Comparison of ENCODE assay signal across 12 cellular contexts in genomic region chr3:60932170-60932569, GRCh38.
DNase-seq lines count a peak whose midpoint lies in the region; TF ChIP-seq lines count a peak whose summit lies in the region.
"Had no signal": no experiment of that assay in that cellular context is flagged by ENCODE, and none has a peak within 500 bp of the region (broad histone marks: within the 10 kb centered on the region; RNA-seq: fewer than 3 reads in every experiment).

No MANE protein-coding gene starts in this region.

- peaks cover 4% of the 10 kb centered on the region for H3K4me1 ChIP-seq in endodermal cell (ENCODE audit: control insufficient read depth, insufficient read depth, low read length)

- no peaks in the 10 kb centered on the region for H3K27me3 Mint-ChIP-seq in endodermal cell (ENCODE audit: insufficient read depth)
- H3K27me3 Mint-ChIP-seq in osteocyte (ENCODE audit: unreplicated experiment) = no peaks in the 10 kb centered on the region
- H3K27me3 Mint-ChIP-seq: B cell had no signal

- peaks cover 15% of the 10 kb centered on the region for H3K9me3 Mint-ChIP-seq in endodermal cell
- peaks cover 3% of the 10 kb centered on the region for H3K9me3 Mint-ChIP-seq in osteocyte (ENCODE audit: unreplicated experiment)
- H3K9me3 Mint-ChIP-seq: CD8-positive, alpha-beta T cell had no signal

- DNase-seq in NCI-H345 treated with DMSO at 0.1 percent for 48 hours (lab: John Stamatoyannopoulos, UW; ENCODE audit: unreplicated experiment) (peak; percentile 26), NCI-H345 (lab: John Stamatoyannopoulos, UW) (no peak), HL-60 (ENCODE audit: low read depth in 1 of 2, low spot score in 1 of 2) (no peak), endodermal cell (peak; percentile 54), osteocyte (ENCODE audit: extremely low spot score, unreplicated experiment) (no peak)
- no peak for DNase-seq in activated CD8-positive, alpha-beta memory T cell treated with anti-CD3 and anti-CD28 coated beads, Interleukin-2, amount 50 U/mL, for 4 hours
- DNase-seq: Calu3; CD8-positive, alpha-beta T cell; GDM1; H9 had no signal

- H3K9me3 ChIP-seq in endodermal cell (ENCODE audit: control insufficient read depth, low read length) = no peaks in the 10 kb centered on the region

- H3K27ac ChIP-seq in HL-60 (replicated peaks) (peak overlapping the region; percentile 23), endodermal cell (ENCODE audit: low read depth, low read length) (no peak overlapping the region)
- H3K27ac ChIP-seq: BLaER1 treated with 17β-estradiol and CSF1 and Interleukin-3, amounts not matched to agents 10 nM and 100 nM had no signal

- H3K4me3 Mint-ChIP-seq in endodermal cell (no peak overlapping the region), osteocyte (ENCODE audit: unreplicated experiment) (no peak overlapping the region)
- H3K4me3 Mint-ChIP-seq: B cell; CD8-positive, alpha-beta T cell; H9 had no signal

- H3K9ac ChIP-seq in endodermal cell (ENCODE audit: extremely low read depth, low read length, poor library complexity, severe bottlenecking) = no peak overlapping the region
- H3K9ac ChIP-seq: BLaER1 treated with 17β-estradiol and CSF1 and Interleukin-3, amounts not matched to agents 10 nM and 100 nM had no signal

- H3K4me1 Mint-ChIP-seq in endodermal cell = peaks cover 24% of the 10 kb centered on the region
- H3K4me1 Mint-ChIP-seq in osteocyte (ENCODE audit: unreplicated experiment) = peaks cover 7% of the 10 kb centered on the region
- H3K4me1 Mint-ChIP-seq: B cell had no signal

- H3K27me3 ChIP-seq in HL-60 (ENCODE audit: insufficient read depth, poor library complexity, severe bottlenecking) (no peaks in the 10 kb centered on the region), endodermal cell (ENCODE audit: control insufficient read depth, insufficient read depth, low read length, poor library complexity, severe bottlenecking) (no peaks in the 10 kb centered on the region)
- H3K27me3 ChIP-seq: BLaER1 treated with 17β-estradiol and CSF1 and Interleukin-3, amounts not matched to agents 10 nM and 100 nM had no signal

- H3K27ac Mint-ChIP-seq in endodermal cell = peak overlapping the region; percentile 56
- H3K27ac Mint-ChIP-seq in osteocyte (ENCODE audit: unreplicated experiment) = no peak overlapping the region
- H3K27ac Mint-ChIP-seq: B cell; CD8-positive, alpha-beta T cell; H9 had no signal

- no peaks in the 10 kb centered on the region for H3K36me3 ChIP-seq in endodermal cell (ENCODE audit: control insufficient read depth, insufficient read depth, low read length)
- H3K36me3 ChIP-seq: BLaER1 treated with 17β-estradiol and CSF1 and Interleukin-3, amounts not matched to agents 10 nM and 100 nM had no signal

- TF ChIP-seq CTCF in HL-60 (IDR thresholded peaks at IDR 0.05; ENCODE audit: insufficient read depth, low read length) = no peak
- TF ChIP-seq CTCF in endodermal cell (conservative IDR thresholded peaks at IDR 0.05) = no peak
- TF ChIP-seq CTCF in osteocyte (IDR thresholded peaks at IDR 0.05) = no peak

- no peak overlapping the region for H3K4me3 ChIP-seq in HL-60 (replicated peaks; ENCODE audit: insufficient read depth, low read length)
- H3K4me3 ChIP-seq in endodermal cell (ENCODE audit: low read length) = no peak overlapping the region
- H3K4me3 ChIP-seq: BLaER1 treated with 17β-estradiol and CSF1 and Interleukin-3, amounts not matched to agents 10 nM and 100 nM had no signal

- H3K36me3 Mint-ChIP-seq in endodermal cell (ENCODE audit: low read depth) (no peaks in the 10 kb centered on the region), osteocyte (ENCODE audit: unreplicated experiment) (no peaks in the 10 kb centered on the region)
- H3K36me3 Mint-ChIP-seq: CD8-positive, alpha-beta T cell had no signal

- 73 to 89% methylated on average over 1 to 2 of the region's 2 CpGs for WGBS in endodermal cell (ENCODE audit: insufficient coverage in 1 of 2, insufficient read length in 1 of 2), 2 experiments

Comparison
In these comparisons a context has a peak if more than half of its experiments do, and no peak if none do; other contexts are left out.
1. DNase-seq: peak in NCI-H345 treated with DMSO at 0.1 percent for 48 hours (single experiment) and endodermal cell (single experiment); none in NCI-H345 (single experiment), HL-60 (0 of 2), activated CD8-positive, alpha-beta memory T cell treated with anti-CD3 and anti-CD28 coated beads, Interleukin-2, amount 50 U/mL, for 4 hours (single experiment) and osteocyte (single experiment).